ENCODE assay signal across 8 cellular contexts in genomic region chr11:103326070-103326794, GRCh38.
DNase-seq lines count a peak whose midpoint lies in the region; ATAC-seq, FAIRE-seq and TF ChIP-seq lines count a peak whose summit lies in the region.

No MANE protein-coding gene starts in this region.

- peak; percentile 46 for DNase-seq in AG09309 (ENCODE audit: low read depth)
- peak; percentile 44 for DNase-seq in GM10266 (ENCODE audit: extremely low spot score)
- peak; percentile 50 to 75 for DNase-seq in HAP-1 (ENCODE audit: low spot score in 2 of 2)
- peak; percentile 86 for DNase-seq in KBM-7
- DNase-seq in PC-9 = peak; percentile 29 to 49
- DNase-seq in central memory CD4-positive, alpha-beta T cell = peak; percentile 33
- peak in 1 of 2 donors; percentile 3 for DNase-seq in left colon
- DNase-seq in urothelium cell line (ENCODE audit: low spot score) = peak; percentile 71

- in situ Hi-C loops in HAP-1 (cut with MboI; ENCODE audit: low sequenced_read_pairs) (loop anchor here (25.0 kb wide), 1 partner anchor 261 kb away; no protein-coding TSS in a partner anchor), KBM-7 (cut with MboI; ENCODE audit: low pct_unique_long_range_greater_than_20kb, low sequenced_read_pairs) (no loop called here)

- no peaks in the 10 kb centered on the region for H3K79me2 ChIP-seq in PC-9 (ENCODE audit: low read depth)

- no peaks in the 10 kb centered on the region for H3K27me3 ChIP-seq in HAP-1 (ENCODE audit: low read depth)
- no peaks in the 10 kb centered on the region for H3K27me3 ChIP-seq in PC-9 (ENCODE audit: insufficient read depth, low read depth)

- POLR2A ChIA-PET in PC-9 (lab: Charles Lee; ENCODE audit: unreplicated experiment) = no interaction called here

- no peak overlapping the region for H3K27ac ChIP-seq in PC-9

- CTCF ChIA-PET in PC-9 (lab: Charles Lee) = no interaction called here

- H3K9me3 ChIP-seq in HAP-1 (no peaks in the 10 kb centered on the region), PC-9 (ENCODE audit: insufficient read depth, low read depth) (no peaks in the 10 kb centered on the region)

- no peak for FAIRE-seq in urothelium cell line (lab: Jason Lieb, UNC)

- no peaks in the 10 kb centered on the region for H3K9me2 ChIP-seq in PC-9 (ENCODE audit: insufficient read depth)

- H2AFZ ChIP-seq in PC-9 = no peak overlapping the region

- TF ChIP-seq CTCF in AG09309 (IDR thresholded peaks at IDR 0.05; ENCODE audit: control insufficient read depth, insufficient read depth, low read depth, low read length, missing control alignments) = peak; percentile 85
- TF ChIP-seq CTCF in GM10266 (IDR thresholded peaks at IDR 0.05; ENCODE audit: control insufficient read depth, insufficient read depth, low read depth, missing control alignments) = peak; percentile 78
- TF ChIP-seq CTCF in PC-9 (conservative IDR thresholded peaks at IDR 0.05) = peak; percentile 85

- H3K36me3 ChIP-seq in HAP-1 (replicated peaks) = no peaks in the 10 kb centered on the region
- no peaks in the 10 kb centered on the region for H3K36me3 ChIP-seq in PC-9 (ENCODE audit: low read depth)

- no peaks in the 10 kb centered on the region for H3F3A ChIP-seq in PC-9 (ENCODE audit: insufficient read depth, low read depth)

- intact Hi-C loops in PC-9 (cut with micrococcal nuclease; ENCODE audit: unreplicated experiment) (loop anchor here (1.0 to 5.0 kb wide), 2 partner anchors 201 to 275 kb away; no protein-coding TSS in a partner anchor), left colon (cut with DNase I, micrococcal nuclease) (no loop called here)

- H3K4me3 ChIP-seq in AG09309 (ENCODE audit: control insufficient read depth, low read depth, low read length) (no peak overlapping the region), HAP-1 (no peak overlapping the region), PC-9 (no peak overlapping the region)

- H3K4me1 ChIP-seq in HAP-1 (peaks cover 8% of the 10 kb centered on the region), PC-9 (replicated peaks; ENCODE audit: insufficient read depth) (no peaks in the 10 kb centered on the region)

- BruUV-seq in PC-9 (replicated peaks; lab: Mats Ljungman, UMichigan) = no TSS peak

- H4K20me1 ChIP-seq in PC-9 (ENCODE audit: insufficient read depth) = no peaks in the 10 kb centered on the region

- no peak overlapping the region for H3K4me2 ChIP-seq in PC-9

- ATAC-seq in left colon = peak; percentile 58
